Comparison of ENCODE assay signal across 21 cellular contexts in genomic region chr20:11719153-11719552, GRCh38.
DNase-seq lines count a peak whose midpoint lies in the region; ATAC-seq, FAIRE-seq and TF ChIP-seq lines count a peak whose summit lies in the region.
"Had no signal": no experiment of that assay in that cellular context is flagged by ENCODE, and none has a peak within 500 bp of the region (broad histone marks: within the 10 kb centered on the region; RNA-seq: fewer than 3 reads in every experiment).

No MANE protein-coding gene starts in this region.

- no peak overlapping the region for H3K9ac ChIP-seq in H1 (replicated peaks in 1 of 4; ENCODE audit: extremely low read depth in 1 of 4, low read depth in 3 of 4, low read length in 3 of 4)
- H3K9ac ChIP-seq: BLaER1 treated with 17β-estradiol and CSF1 and Interleukin-3, amounts not matched to agents 10 nM and 100 nM had no signal

- no peaks in the 10 kb centered on the region for H4K20me1 ChIP-seq in H1 (replicated peaks in 1 of 2; ENCODE audit: control insufficient read depth in 1 of 2, insufficient read depth in 2 of 2, low read length in 2 of 2)
- H4K20me1 ChIP-seq: BLaER1 treated with 17β-estradiol and CSF1 and Interleukin-3, amounts not matched to agents 10 nM and 100 nM had no signal

- H3K9me3 ChIP-seq in H1 (ENCODE audit: insufficient read depth in 2 of 2, low read depth in 1 of 2, low read length in 1 of 2) = no peaks in the 10 kb centered on the region
- H3K9me3 ChIP-seq in adrenal gland (replicated peaks in 1 of 3) = no peaks in the 10 kb centered on the region

- no peak overlapping the region for H4K91ac ChIP-seq in H1 (replicated peaks; ENCODE audit: insufficient read length, low read length)

- no peak overlapping the region for H3K14ac ChIP-seq in H1 (ENCODE audit: insufficient read length)

- H3K27me3 ChIP-seq in H1 (replicated peaks in 1 of 4; ENCODE audit: control insufficient read depth in 3 of 4, extremely low read depth in 1 of 4, insufficient read depth in 3 of 4, low read length in 3 of 4) = no peaks in the 10 kb centered on the region
- no peaks in the 10 kb centered on the region for H3K27me3 ChIP-seq in adrenal gland
- H3K27me3 ChIP-seq: BLaER1 treated with 17β-estradiol and CSF1 and Interleukin-3, amounts not matched to agents 10 nM and 100 nM had no signal

- H2AFZ ChIP-seq in H1 (ENCODE audit: low read length) = no peak overlapping the region

- no peak overlapping the region for H4K5ac ChIP-seq in H1 (ENCODE audit: insufficient read length, low read depth, low read length)

- H2BK12ac ChIP-seq in H1 (ENCODE audit: low read depth, low read length) = no peak overlapping the region

- TF ChIP-seq CTCF in H1 (IDR thresholded peaks at IDR 0.05; ENCODE audit: control extremely low read depth in 1 of 3, insufficient read depth in 1 of 3, low read depth in 1 of 3, low read length in 3 of 3) (no peak), adrenal gland (IDR thresholded peaks at IDR 0.05) (no peak)

- peak overlapping the region in 1 of 4 experiments; percentile 40; a peak in 2 of 8 replicates for H3K4me3 ChIP-seq in H1 (ENCODE audit: extremely low read depth in 1 of 4, insufficient read depth in 2 of 4, low read depth in 3 of 4, low read length in 4 of 4)
- H3K4me3 ChIP-seq in adrenal gland = no peak overlapping the region
- H3K4me3 ChIP-seq: BLaER1 treated with 17β-estradiol and CSF1 and Interleukin-3, amounts not matched to agents 10 nM and 100 nM had no signal

- no peak; a peak in 1 of 4 replicates for TF ChIP-seq RAD21 in H1 (IDR thresholded peaks at IDR 0.05 in 1 of 2, conservative IDR thresholded peaks at IDR 0.05 in 1 of 2; ENCODE audit: low read depth in 2 of 2, low read length in 2 of 2)

- no peak overlapping the region for H2BK15ac ChIP-seq in H1 (ENCODE audit: low read length)

- FAIRE-seq in H1 (lab: Jason Lieb, UNC) = peak; percentile 82
- FAIRE-seq: D721Med, G401.6 had no signal

- H3K36me3 ChIP-seq in H1 (ENCODE audit: control insufficient read depth in 2 of 4, insufficient read depth in 4 of 4, low read length in 3 of 4) (no peaks in the 10 kb centered on the region), adrenal gland (replicated peaks in 1 of 2) (no peaks in the 10 kb centered on the region)
- H3K36me3 ChIP-seq: BLaER1 treated with 17β-estradiol and CSF1 and Interleukin-3, amounts not matched to agents 10 nM and 100 nM had no signal

- no peak overlapping the region for H2BK20ac ChIP-seq in H1 (ENCODE audit: low read length)

- H3K56ac ChIP-seq in H1 (replicated peaks; ENCODE audit: insufficient read length, low read depth, low read length) = no peak overlapping the region

- in situ Hi-C loops in G401 (cut with HindIII; ENCODE audit: low sequenced_read_pairs) = no loop called here

- WGBS in H1 (ENCODE audit: extremely low coverage in 1 of 2, insufficient coverage in 1 of 2, insufficient read length in 1 of 2, insufficient replicate concordance in 2 of 2, low coverage in 1 of 2, low lambda C conversion rate in 2 of 2, missing lambda C conversion rate in 1 of 2), 2 experiments = 14% methylated on average over 4 of the region's 4 CpGs; no CpG with 5 or more reads in 1 of the 2 experiments
- 63 to 85% (median 69%) methylated on average over 4 of the region's 4 CpGs for WGBS in adrenal gland, 4 donors

- peak; percentile 58 for DNase-seq in G401 (ENCODE audit: low spot score)
- DNase-seq in NCI-H146 (lab: John Stamatoyannopoulos, UW) = peak; percentile 46
- peak in 1 of 2 experiments; percentile 23 for DNase-seq in H1 (ENCODE audit: low read depth in 1 of 2, low spot score in 2 of 2)
- DNase-seq in iPS-NIHi11 (ENCODE audit: low spot score) = peak; percentile 19
- no peak for DNase-seq in adrenal gland
- DNase-seq: CD8-positive, alpha-beta T cell; DMS79 treated with DMSO at 0.1 percent for 48 hours; IMR-90; NCI-H1436; NCI-H2029 treated with DMSO at 0.1 percent for 48 hours; NCI-H2171; NCI-H748 treated with DMSO at 0.1 percent for 48 hours; SHP77; T-cell had no signal

- H3K23me2 ChIP-seq in H1 (ENCODE audit: low read depth, low read length) = no peaks in the 10 kb centered on the region

- intact Hi-C loops in adrenal gland (cut with DNase I) = no loop called here

- no peak overlapping the region for H2BK5ac ChIP-seq in H1 (ENCODE audit: low read depth, low read length)

- H3K4ac ChIP-seq in H1 (replicated peaks; ENCODE audit: insufficient read length, low read depth, low read length) = no peak overlapping the region

- ATAC-seq in HG03439 (IDR thresholded peaks at IDR 0.05; ENCODE audit: unreplicated experiment) (no peak), GM21529 (IDR thresholded peaks at IDR 0.05; ENCODE audit: unreplicated experiment) (no peak)
- ATAC-seq: CD8-positive, alpha-beta T cell; HCT116; SK-N-SH treated with all-trans-retinoic acid at 6 μM for 48 hours; T-cell had no signal

- TF ChIP-seq EP300 in H1 (IDR thresholded peaks at IDR 0.05; ENCODE audit: borderline replicate concordance in 1 of 2, low read depth in 2 of 2, low read length in 2 of 2) = no peak

- H3K79me1 ChIP-seq in H1 (ENCODE audit: low read depth, low read length) = no peaks in the 10 kb centered on the region

- H3K4me1 ChIP-seq in H1 (replicated peaks in 1 of 4; ENCODE audit: control insufficient read depth in 3 of 4, insufficient read depth in 4 of 4, low read length in 3 of 4) (peaks cover 0 to 18% (median 9%) of the 10 kb centered on the region in 4 experiments; a peak in 4 of 7 replicates), adrenal gland (replicated peaks in 1 of 2) (no peaks in the 10 kb centered on the region)

- no peaks in the 10 kb centered on the region for H3K79me2 ChIP-seq in H1 (ENCODE audit: control insufficient read depth in 1 of 2, insufficient read depth in 2 of 2, low read length in 2 of 2)

- peak overlapping the region; percentile 71 for H2BK120ac ChIP-seq in H1 (replicated peaks; ENCODE audit: low read depth, low read length)

- H3K27ac ChIP-seq in H1 (ENCODE audit: low read depth, low read length) (no peak overlapping the region), adrenal gland (no peak overlapping the region)
- H3K27ac ChIP-seq: BLaER1 treated with 17β-estradiol and CSF1 and Interleukin-3, amounts not matched to agents 10 nM and 100 nM had no signal

- H3K4me2 ChIP-seq in H1 (ENCODE audit: insufficient read depth in 1 of 2, low read depth in 2 of 2, low read length in 2 of 2) = peak overlapping the region; percentile 10 to 61; a peak in 3 of 4 replicates
- H3K4me2 ChIP-seq: BLaER1 treated with 17β-estradiol and CSF1 and Interleukin-3, amounts not matched to agents 10 nM and 100 nM had no signal

- CTCF ChIA-PET in H1 (lab: Charles Lee; ENCODE audit: partially characterized antibody) = interaction anchor here (0.6 to 1.1 kb wide), 2 partner anchors 15 to 339 kb away, joined by 3 read pairs; no protein-coding TSS in a partner anchor

- no peak overlapping the region for H3K18ac ChIP-seq in H1 (ENCODE audit: extremely low read depth, low read length)

- TF ChIP-seq POLR2A in H1 (IDR thresholded peaks at IDR 0.05; ENCODE audit: control extremely low read depth in 1 of 2, low read depth in 2 of 2, low read length in 2 of 2) = no peak
- TF ChIP-seq POLR2A in adrenal gland (IDR thresholded peaks at IDR 0.05) = no peak

- POLR2A ChIA-PET in H1 (lab: Charles Lee; ENCODE audit: partially characterized antibody) = no interaction called here

- H4K8ac ChIP-seq in H1 (ENCODE audit: extremely low read depth, insufficient read depth, low read length) = no peak overlapping the region

- no peak overlapping the region for H2AK5ac ChIP-seq in H1 (ENCODE audit: low read depth, low read length)

- no peak overlapping the region for H3K23ac ChIP-seq in H1 (ENCODE audit: insufficient read length)

TF ChIP-seq in H1, 55 proteins besides CTCF, POLR2A, EP300 and RAD21:
- TF ChIP-seq EGR1 (IDR thresholded peaks at IDR 0.05; ENCODE audit: borderline replicate concordance, low read depth, low read length) (no peak), NANOG (IDR thresholded peaks at IDR 0.05; ENCODE audit: insufficient read depth, low read depth, low read length, poor library complexity, severe bottlenecking) (peak; percentile 69), TCF12 (IDR thresholded peaks at IDR 0.05; ENCODE audit: low read depth, low read length) (0 out of 2 replicates have a peak, but pooled peaks have one; percentile 40), BACH1 (IDR thresholded peaks at IDR 0.05; ENCODE audit: low read length) (no peak), RXRA (IDR thresholded peaks at IDR 0.05; ENCODE audit: insufficient read depth, low read depth, low read length) (no peak), BRCA1 (IDR thresholded peaks at IDR 0.05; ENCODE audit: low read depth, low read length) (no peak), YY1 (IDR thresholded peaks at IDR 0.05; ENCODE audit: low read depth, low read length) (peak; percentile 57; the same call in 1 of the 2 replicates), TBP (IDR thresholded peaks at IDR 0.05; ENCODE audit: low read depth, low read length) (0 out of 2 replicates have a peak, but pooled peaks have one; percentile 25), SP1 (IDR thresholded peaks at IDR 0.05; ENCODE audit: low read depth, low read length) (0 out of 2 replicates have a peak, but pooled peaks have one; percentile 15)

Comparison
In these comparisons a context has a peak if more than half of its experiments do, and no peak if none do; other contexts are left out.
1. DNase-seq: peak in G401 (single experiment), NCI-H146 (single experiment) and iPS-NIHi11 (single experiment); none in adrenal gland (0 of 7).